1 cellular context compared by ENCODE assay signal in the genomic region with DNA sequence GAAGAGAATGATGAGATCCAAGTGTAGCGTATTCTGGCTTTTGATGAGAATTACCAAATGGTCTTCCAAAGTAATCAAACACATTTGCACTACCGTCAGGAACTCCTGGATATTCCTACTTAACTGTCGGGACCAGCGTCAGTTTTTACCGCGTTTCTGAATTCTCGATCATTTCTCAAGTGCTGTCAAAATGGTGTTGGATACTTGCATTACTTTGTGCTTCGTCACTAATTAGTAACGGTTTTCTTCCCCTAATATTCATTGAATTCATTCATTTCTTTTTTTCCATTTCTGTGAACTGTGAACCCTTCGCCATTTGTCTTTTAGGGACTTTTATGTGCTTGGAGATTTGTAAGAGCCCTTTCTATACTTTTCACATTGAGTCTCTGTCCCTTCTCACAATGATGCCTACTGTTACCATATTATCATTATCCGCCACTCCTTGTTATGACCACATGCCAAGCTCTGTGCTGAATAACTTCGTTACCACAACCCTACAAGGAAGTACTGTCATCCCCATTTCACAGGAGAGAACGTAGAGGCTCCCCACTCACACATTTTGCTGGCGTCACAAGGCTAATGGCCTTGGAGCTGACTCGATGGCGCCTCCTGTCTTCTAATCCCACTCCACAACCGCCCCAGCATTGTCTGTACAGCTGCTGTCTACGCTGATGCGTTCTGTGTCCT.
A peak's percentile ranks its signal among the peaks of the same experiment; 100 is the strongest.
TF ChIP-seq lines count a peak whose summit lies in the region.

No MANE protein-coding gene starts in this region.

TF ChIP-seq in K562, 482 proteins besides CTCF, POLR2A, EP300 and RAD21 (continued from another document):
- no peak for TF ChIP-seq ATF1 (CRISPR knock-in tag; IDR thresholded peaks at IDR 0.05)
- TF ChIP-seq ATF1 (tag; IDR thresholded peaks at IDR 0.05): peak; percentile 61; the same call in 1 of the 2 replicates
- TF ChIP-seq RCOR1 (IDR thresholded peaks at IDR 0.05; ENCODE audit: borderline replicate concordance in 1 of 2, low read depth in 2 of 2, low read length in 2 of 2): peak in 1 of 2 experiments; percentile 54; a peak in 1 of 4 replicates
